18 cellular contexts compared by ENCODE assay signal in genomic region chr17:21199856-21200255, GRCh38. TPM values are rescaled to one million over a fixed set of nuclear protein-coding genes. Genes with fewer than 3 reads are reported as not detected.
A peak's percentile ranks its signal among the peaks of the same experiment; 100 is the strongest.
DNase-seq lines count a peak whose midpoint lies in the region; ATAC-seq and TF ChIP-seq lines count a peak whose summit lies in the region.
"Had no signal": no experiment of that assay in that cellular context is flagged by ENCODE, and none has a peak within 500 bp of the region (broad histone marks: within the 10 kb centered on the region; RNA-seq: fewer than 3 reads in every experiment).

No MANE protein-coding gene starts in this region.

- H3K4me1 ChIP-seq in cardiac muscle cell (ENCODE audit: low read depth) (peaks cover 7% of the 10 kb centered on the region), heart left ventricle (peaks cover 0 to 59% (median 31%) of the 10 kb centered on the region in 12 donors), adipocyte (ENCODE audit: control insufficient read depth, insufficient read depth, low read length) (peaks cover 35% of the 10 kb centered on the region), mesodermal cell (ENCODE audit: control insufficient read depth, insufficient read depth, low read length, poor library complexity, severe bottlenecking) (peaks cover 14% of the 10 kb centered on the region), suprapubic skin (peaks cover 91% of the 10 kb centered on the region), lower lobe of right lung (peaks cover 23% of the 10 kb centered on the region), tibial nerve (peaks cover 0 to 48% (median 7%) of the 10 kb centered on the region in 4 donors)

- TF ChIP-seq CTCF in cardiac muscle cell (IDR thresholded peaks at IDR 0.05; ENCODE audit: low read depth, low read length): no peak
- no peak for TF ChIP-seq CTCF in heart left ventricle (IDR thresholded peaks at IDR 0.05)
- TF ChIP-seq CTCF in suprapubic skin (IDR thresholded peaks at IDR 0.05): no peak
- no peak for TF ChIP-seq CTCF in lower lobe of right lung (IDR thresholded peaks at IDR 0.05)
- no peak for TF ChIP-seq CTCF in tibial nerve (IDR thresholded peaks at IDR 0.05)

- no peaks in the 10 kb centered on the region for H3K9me3 ChIP-seq in cardiac muscle cell (ENCODE audit: low read depth)
- no peaks in the 10 kb centered on the region for H3K9me3 ChIP-seq in heart left ventricle
- no peaks in the 10 kb centered on the region for H3K9me3 ChIP-seq in adipocyte (ENCODE audit: control insufficient read depth, low read length)
- H3K9me3 ChIP-seq in mesodermal cell (ENCODE audit: control insufficient read depth, low read length): no peaks in the 10 kb centered on the region
- no peaks in the 10 kb centered on the region for H3K9me3 ChIP-seq in suprapubic skin
- no peaks in the 10 kb centered on the region for H3K9me3 ChIP-seq in lower lobe of right lung
- no peaks in the 10 kb centered on the region for H3K9me3 ChIP-seq in tibial nerve
- H3K9me3 ChIP-seq: adrenal gland, Peyer's patch, SK-N-SH, thyroid gland had no signal

- intact Hi-C loops in heart left ventricle (cut with DNase I) (no loop called here), lower lobe of right lung (cut with DNase I) (no loop called here)

- H3K4me3 ChIP-seq in cardiac muscle cell: no peak overlapping the region
- H3K4me3 ChIP-seq in heart left ventricle: no peak overlapping the region
- no peak overlapping the region for H3K4me3 ChIP-seq in adipocyte (ENCODE audit: low read length)
- H3K4me3 ChIP-seq in mesodermal cell (ENCODE audit: extremely low read depth, insufficient read depth, low read length, poor library complexity, severe bottlenecking): no peak overlapping the region
- H3K4me3 ChIP-seq in suprapubic skin: no peak overlapping the region
- H3K4me3 ChIP-seq in lower lobe of right lung: no peak overlapping the region
- H3K4me3 ChIP-seq in tibial nerve: no peak overlapping the region
- H3K4me3 ChIP-seq: adrenal gland, dorsolateral prefrontal cortex, Peyer's patch, thyroid gland had no signal

- DNase-seq in cardiac muscle cell (ENCODE audit: low read depth in 1 of 2, low spot score in 1 of 2) (no peak), heart left ventricle (no peak), adipocyte (ENCODE audit: low read depth) (no peak), suprapubic skin (ENCODE audit: low spot score in 2 of 2) (no peak), lower lobe of right lung (no peak), tibial nerve (ENCODE audit: low spot score in 2 of 2) (no peak)
- DNase-seq: 8988T; activated CD4-positive, alpha-beta T cell treated with anti-CD3 and anti-CD28 coated beads, Interleukin-2, amount 10 ng/mL, durations not matched to agents 24 days and 14 days; activated effector memory CD4-positive, alpha-beta T cell treated with anti-CD3 and anti-CD28 coated beads, Interleukin-2, amount 50 U/mL, for 16 hours; adrenal gland; NCI-H1694; NCI-H774; Peyer's patch; SK-N-SH; thyroid gland had no signal

- H3K27me3 ChIP-seq in cardiac muscle cell (no peaks in the 10 kb centered on the region), heart left ventricle (no peaks in the 10 kb centered on the region), adipocyte (replicated peaks; ENCODE audit: control insufficient read depth, insufficient read depth, low read length) (no peaks in the 10 kb centered on the region), suprapubic skin (no peaks in the 10 kb centered on the region), lower lobe of right lung (ENCODE audit: low read depth) (no peaks in the 10 kb centered on the region), tibial nerve (no peaks in the 10 kb centered on the region)
- H3K27me3 ChIP-seq: adrenal gland, dorsolateral prefrontal cortex, Peyer's patch, thyroid gland had no signal

- H3K9ac ChIP-seq in adipocyte (ENCODE audit: low read length): peak overlapping the region; percentile 14
- H3K9ac ChIP-seq: SK-N-SH had no signal

- TF ChIP-seq EP300 in suprapubic skin (IDR thresholded peaks at IDR 0.05) (no peak), tibial nerve (IDR thresholded peaks at IDR 0.05) (no peak)

- TF ChIP-seq POLR2A in heart left ventricle (IDR thresholded peaks at IDR 0.05) (no peak), suprapubic skin (IDR thresholded peaks at IDR 0.05) (no peak), tibial nerve (IDR thresholded peaks at IDR 0.05) (no peak)

- no peak for ATAC-seq in heart left ventricle
- ATAC-seq in lower lobe of right lung: no peak
- no peak for ATAC-seq in GM18517 (IDR thresholded peaks at IDR 0.05; ENCODE audit: unreplicated experiment)

- WGBS in heart left ventricle, 4 donors: 67 to 75% (median 73%) methylated on average over 9 to 10 of the region's 10 CpGs
- WGBS in mesodermal cell (ENCODE audit: insufficient coverage in 2 of 2), 2 experiments: 46 to 52% methylated on average over 8 to 9 of the region's 10 CpGs
- WGBS in suprapubic skin: 82% methylated on average over 10 of the region's 10 CpGs
- WGBS in tibial nerve, 2 donors: 41 to 63% methylated on average over 7 to 10 of the region's 10 CpGs

- H3K36me3 ChIP-seq in cardiac muscle cell: peaks cover 12% of the 10 kb centered on the region
- peaks cover 0 to 50% (median 25%) of the 10 kb centered on the region in 9 donors for H3K36me3 ChIP-seq in heart left ventricle
- peaks cover 25% of the 10 kb centered on the region for H3K36me3 ChIP-seq in adipocyte (ENCODE audit: control insufficient read depth, insufficient read depth, low read length, severe bottlenecking)
- H3K36me3 ChIP-seq in mesodermal cell (ENCODE audit: control insufficient read depth, insufficient read depth, low read length): peaks cover 72% of the 10 kb centered on the region
- H3K36me3 ChIP-seq in suprapubic skin: peaks cover 18% of the 10 kb centered on the region
- peaks cover 49% of the 10 kb centered on the region for H3K36me3 ChIP-seq in lower lobe of right lung
- H3K36me3 ChIP-seq in tibial nerve: peaks cover 0 to 40% (median 15%) of the 10 kb centered on the region in 3 donors

- peak overlapping the region; percentile 79 for H3K27ac ChIP-seq in cardiac muscle cell
- no peak overlapping the region for H3K27ac ChIP-seq in heart left ventricle
- peak overlapping the region; percentile 30 for H3K27ac ChIP-seq in mesodermal cell (ENCODE audit: low read depth, low read length, severe bottlenecking)
- H3K27ac ChIP-seq in suprapubic skin: peak overlapping the region; percentile 50
- H3K27ac ChIP-seq in lower lobe of right lung: no peak overlapping the region
- no peak overlapping the region for H3K27ac ChIP-seq in tibial nerve
- H3K27ac ChIP-seq: Peyer's patch, thyroid gland had no signal

RNA-seq across cellular contexts. Expression of gene TMEM11, which starts 14.1 kb away (rescaled TPM):
- total RNA-seq in cardiac muscle cell: 37.9 and 42.9 TPM in 2 replicates
- polyA plus RNA-seq in cardiac muscle cell: 91.0 and 92.2 TPM in 2 replicates
- total RNA-seq in heart left ventricle: 10 to 100 TPM; 23.2 to 46.6 (median 32.0) TPM
- 10 to 100 TPM; 59.2 to 59.7 TPM for polyA plus RNA-seq in heart left ventricle
- 31.3 TPM for polyA plus RNA-seq in mesodermal cell (2013, experiment 1 of 2)
- polyA plus RNA-seq in mesodermal cell (2013, experiment 2 of 2): 25.9 TPM
- 10 to 100 TPM; 25.6 to 38.0 (median 33.8) TPM for total RNA-seq in suprapubic skin
- total RNA-seq in lower lobe of right lung: 20.2 TPM
- 10 to 100 TPM; 16.2 to 27.6 (median 21.5) TPM for total RNA-seq in tibial nerve

RNA-seq across cellular contexts. Expression of gene NATD1, which starts 53.4 kb away (rescaled TPM):
- total RNA-seq in cardiac muscle cell (22.3 and 28.4 TPM in 2 replicates), heart left ventricle (10 to 100 TPM; 12.8 to 38.4 (median 19.8) TPM), suprapubic skin (10 to 100 TPM; 11.2 to 21.1 (median 14.6) TPM), lower lobe of right lung (15.7 TPM), tibial nerve (10 to 100 TPM in 3 of 4 donors, 1 to 10 TPM in 1; 5.7 to 12.0 (median 10.8) TPM)
- polyA plus RNA-seq in cardiac muscle cell (12.7 and 15.7 TPM in 2 replicates), heart left ventricle (1 to 10 TPM; 8.0 to 8.4 TPM)
- polyA plus RNA-seq in mesodermal cell (2013, experiment 1 of 2): 11.2 TPM
- polyA plus RNA-seq in mesodermal cell (2013, experiment 2 of 2): 9.6 TPM

Comparison
In these comparisons a context has a peak if more than half of its experiments do, and no peak if none do; other contexts are left out.
1. H3K27ac ChIP-seq: peak in cardiac muscle cell (single experiment), mesodermal cell (single experiment) and suprapubic skin (single experiment); none in heart left ventricle (0 of 12), lower lobe of right lung (single experiment) and tibial nerve (0 of 4).